ENCODE assay signal across 10 cellular contexts in the genomic region with DNA sequence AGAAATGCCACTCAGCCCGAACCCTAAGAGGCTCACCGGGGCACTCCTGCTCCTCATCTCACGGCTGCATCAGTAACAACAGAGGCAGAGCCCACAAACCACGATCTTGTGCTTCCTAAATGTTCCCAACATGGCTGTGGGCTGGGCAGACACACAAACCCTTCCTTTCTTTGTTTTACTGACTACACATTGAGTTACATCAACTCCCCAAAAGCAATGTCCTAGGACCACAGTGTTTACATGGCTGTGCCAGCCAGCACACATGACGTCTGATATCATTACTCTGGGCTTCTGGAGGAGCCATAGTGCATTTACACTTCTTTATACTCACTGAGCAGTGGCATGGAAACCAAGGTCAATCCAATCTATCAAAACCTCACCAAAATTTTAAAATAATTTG.
A peak's percentile ranks its signal among the peaks of the same experiment; 100 is the strongest.
DNase-seq lines count a peak whose midpoint lies in the region; ATAC-seq and TF ChIP-seq lines count a peak whose summit lies in the region.
"Had no signal": no experiment of that assay in that cellular context is flagged by ENCODE, and none has a peak within 500 bp of the region (broad histone marks: within the 10 kb centered on the region; RNA-seq: fewer than 3 reads in every experiment).

No MANE protein-coding gene starts in this region.

- TF ChIP-seq POLR2A in IMR-90 (IDR thresholded peaks at IDR 0.05; ENCODE audit: low read depth, low read length) (no peak), testis (IDR thresholded peaks at IDR 0.05) (no peak)

- H3K9me3 ChIP-seq in IMR-90 (ENCODE audit: control insufficient read depth, insufficient read depth, low read length) (no peaks in the 10 kb centered on the region), mesenchymal stem cell (ENCODE audit: control insufficient read depth, low read length) (no peaks in the 10 kb centered on the region), testis (no peaks in the 10 kb centered on the region)

- H3K27ac ChIP-seq in IMR-90 (ENCODE audit: insufficient read depth, low read length), result peak overlapping the region; percentile 71; the same call in 1 of the 2 replicates
- H3K27ac ChIP-seq in coronary artery, result peak overlapping the region; percentile 73 to 91
- no peak overlapping the region for H3K27ac ChIP-seq in mesenchymal stem cell (ENCODE audit: low read length, poor library complexity, severe bottlenecking)
- peak overlapping the region; percentile 71 to 75 for H3K27ac ChIP-seq in testis
- H3K27ac ChIP-seq: VCaP had no signal

- H3K23ac ChIP-seq in IMR-90 (ENCODE audit: low read depth, low read length) (peak overlapping the region; percentile 19), mesenchymal stem cell (ENCODE audit: low read length in 2 of 2) (no peak overlapping the region)

- H3K36me3 ChIP-seq in IMR-90 (ENCODE audit: control insufficient read depth, insufficient read depth, low read length), result peaks cover 9% of the 10 kb centered on the region
- peaks cover 0 to 5% of the 10 kb centered on the region in 2 experiments for H3K36me3 ChIP-seq in mesenchymal stem cell (ENCODE audit: control insufficient read depth in 1 of 2, insufficient read depth in 2 of 2, low read depth in 1 of 2, low read length in 2 of 2)
- no peaks in the 10 kb centered on the region for H3K36me3 ChIP-seq in testis (ENCODE audit: low read depth, missing control alignments)

- H3K18ac ChIP-seq in IMR-90 (ENCODE audit: low read depth, low read length) (peak overlapping the region; percentile 5), mesenchymal stem cell (ENCODE audit: low read depth in 1 of 2, low read length in 2 of 2) (peak overlapping the region; percentile 2 to 81)

- POLR2A ChIA-PET in IMR-90 (lab: Charles Lee; ENCODE audit: unreplicated experiment), result no interaction called here
- POLR2A ChIA-PET in activated CD4-positive, alpha-beta T cell treated with anti-CD3 and anti-CD28 coated beads, Interleukin-2, amount 10 ng/mL, durations not matched to agents 7 days and 5 days (lab: Charles Lee), result no interaction called here

- dilution Hi-C loops in IMR-90 (cut with HindIII; ENCODE audit: low sequenced_read_pairs, unreplicated experiment), result no loop called here

- peak overlapping the region; percentile 14 for H4K5ac ChIP-seq in IMR-90 (ENCODE audit: low read depth, low read length)

- H3K56ac ChIP-seq in IMR-90 (ENCODE audit: extremely low read depth, insufficient read depth, low read length), result peak overlapping the region; percentile 0; the same call in 1 of the 2 replicates

- in situ Hi-C loops in IMR-90 (cut with MboI; ENCODE audit: low sequenced_read_pairs), result no loop called here

- H3K9me1 ChIP-seq in IMR-90 (ENCODE audit: insufficient read depth, low read length), result peaks cover 26% of the 10 kb centered on the region

- H3K9me3 Mint-ChIP-seq in activated CD4-positive, alpha-beta T cell treated with anti-CD3 and anti-CD28 coated beads, Interleukin-2, amount 10 ng/mL, durations not matched to agents 7 days and 5 days, result no peaks in the 10 kb centered on the region

- H2BK15ac ChIP-seq in IMR-90 (ENCODE audit: low read depth, low read length) (0 out of 3 replicates have a peak overlapping the region, but pooled peaks have one; percentile 22), mesenchymal stem cell (ENCODE audit: low read depth, poor library complexity, severe bottlenecking) (no peak overlapping the region)

- intact Hi-C loops in IMR-90 (cut with micrococcal nuclease) (loop anchor here (5.0 kb wide), 2 partner anchors 100 to 420 kb away; a partner anchor contains a TSS), testis (cut with DNase I; ENCODE audit: low total_unique reads) (loop anchor here (10.0 kb wide), 1 partner anchor 88 kb away; no protein-coding TSS in a partner anchor)

- H3K27me3 ChIP-seq in IMR-90 (ENCODE audit: control insufficient read depth, insufficient read depth, low read length) (no peaks in the 10 kb centered on the region), mesenchymal stem cell (ENCODE audit: control insufficient read depth in 1 of 2, insufficient read depth in 1 of 2, low read length in 2 of 2) (no peaks in the 10 kb centered on the region), testis (no peaks in the 10 kb centered on the region)

- peak overlapping the region in 1 of 2 experiments; percentile 87 for H2BK12ac ChIP-seq in mesenchymal stem cell (ENCODE audit: low read length in 2 of 2)

- H3K4me3 ChIP-seq in IMR-90 (ENCODE audit: insufficient read depth, low read depth, low read length), result no peak overlapping the region
- peak overlapping the region; percentile 45 for H3K4me3 ChIP-seq in coronary artery
- H3K4me3 ChIP-seq in mesenchymal stem cell (ENCODE audit: insufficient read depth in 1 of 2, low read depth in 1 of 2, low read length in 2 of 2), result peak overlapping the region in 1 of 2 experiments; percentile 21
- H3K4me3 ChIP-seq in testis, result no peak overlapping the region

- peak overlapping the region; percentile 76 for H2BK5ac ChIP-seq in IMR-90 (ENCODE audit: low read depth, low read length, poor library complexity, severe bottlenecking)
- H2BK5ac ChIP-seq in mesenchymal stem cell (ENCODE audit: low read depth, low read length, poor library complexity, severe bottlenecking), result no peak overlapping the region

- H4K91ac ChIP-seq in IMR-90 (ENCODE audit: insufficient read depth, low read depth, low read length) (peak overlapping the region; percentile 71), mesenchymal stem cell (ENCODE audit: low read length) (peak overlapping the region; percentile 1)

- no peaks in the 10 kb centered on the region for H3K4me1 Mint-ChIP-seq in activated CD4-positive, alpha-beta T cell treated with anti-CD3 and anti-CD28 coated beads, Interleukin-2, amount 10 ng/mL, durations not matched to agents 7 days and 5 days

- H3K9ac ChIP-seq in IMR-90 (ENCODE audit: low read depth, low read length) (peak overlapping the region; percentile 15; the same call in 1 of the 2 replicates), mesenchymal stem cell (ENCODE audit: low read length) (peak overlapping the region; percentile 82)

- peak overlapping the region; percentile 7 to 70; a peak in 3 of 4 replicates for H4K8ac ChIP-seq in IMR-90 (ENCODE audit: low read depth in 2 of 2, low read length in 2 of 2)
- no peak overlapping the region for H4K8ac ChIP-seq in mesenchymal stem cell (ENCODE audit: low read length)

- H3K4me2 ChIP-seq in IMR-90 (ENCODE audit: low read depth, low read length) (peak overlapping the region; percentile 54), mesenchymal stem cell (ENCODE audit: low read length, poor library complexity, severe bottlenecking) (no peak overlapping the region)

- H3K4me3 Mint-ChIP-seq in activated CD4-positive, alpha-beta T cell treated with anti-CD3 and anti-CD28 coated beads, Interleukin-2, amount 10 ng/mL, durations not matched to agents 7 days and 5 days, result no peak overlapping the region

- H2BK120ac ChIP-seq in IMR-90 (ENCODE audit: low read depth, low read length), result peak overlapping the region; percentile 58
- H2BK120ac ChIP-seq in mesenchymal stem cell (ENCODE audit: low read depth, low read length), result no peak overlapping the region

- BruUV-seq in IMR-90 (replicated peaks; lab: Mats Ljungman, UMichigan), result no TSS peak

- H3K4me1 ChIP-seq in IMR-90 (ENCODE audit: control insufficient read depth, insufficient read depth, low read length), result peaks cover 30% of the 10 kb centered on the region
- H3K4me1 ChIP-seq in mesenchymal stem cell (ENCODE audit: control insufficient read depth, insufficient read depth, low read depth, low read length), result peaks cover 13% of the 10 kb centered on the region
- H3K4me1 ChIP-seq in testis, result peaks cover 15% of the 10 kb centered on the region

- CTCF ChIA-PET in IMR-90 (lab: Yijun Ruan, JAX), result interaction anchor here (0.7 kb wide), 1 partner anchor 20 kb away, joined by 3 read pairs; no protein-coding TSS in a partner anchor
- CTCF ChIA-PET in activated CD4-positive, alpha-beta T cell treated with anti-CD3 and anti-CD28 coated beads, Interleukin-2, amount 10 ng/mL, durations not matched to agents 7 days and 5 days (lab: Charles Lee), result no interaction called here

- no peak overlapping the region for H3K27ac Mint-ChIP-seq in activated CD4-positive, alpha-beta T cell treated with anti-CD3 and anti-CD28 coated beads, Interleukin-2, amount 10 ng/mL, durations not matched to agents 7 days and 5 days

- no peaks in the 10 kb centered on the region for H3K27me3 Mint-ChIP-seq in activated CD4-positive, alpha-beta T cell treated with anti-CD3 and anti-CD28 coated beads, Interleukin-2, amount 10 ng/mL, durations not matched to agents 7 days and 5 days

- peak overlapping the region; percentile 63 for H3K14ac ChIP-seq in IMR-90 (replicated peaks; ENCODE audit: low read depth, low read length)
- no peak overlapping the region for H3K14ac ChIP-seq in mesenchymal stem cell (ENCODE audit: low read length in 2 of 2)

- no peaks in the 10 kb centered on the region for H3K36me3 Mint-ChIP-seq in activated CD4-positive, alpha-beta T cell treated with anti-CD3 and anti-CD28 coated beads, Interleukin-2, amount 10 ng/mL, durations not matched to agents 7 days and 5 days (ENCODE audit: low read depth)

- peaks cover 26% of the 10 kb centered on the region; the same call in 1 of the 2 replicates for H4K20me1 ChIP-seq in IMR-90 (ENCODE audit: insufficient read depth, low read length)

- no peak for TF ChIP-seq CTCF in IMR-90 (conservative IDR thresholded peaks at IDR 0.05; ENCODE audit: low read depth, low read length)
- TF ChIP-seq CTCF in coronary artery (IDR thresholded peaks at IDR 0.05), result no peak
- TF ChIP-seq CTCF in testis (IDR thresholded peaks at IDR 0.05), result no peak

- H2BK20ac ChIP-seq in IMR-90 (ENCODE audit: low read depth, low read length), result peak overlapping the region; percentile 76

- TF ChIP-seq RAD21 in IMR-90 (IDR thresholded peaks at IDR 0.05; ENCODE audit: low read length), result no peak

- H2AK5ac ChIP-seq in IMR-90 (ENCODE audit: low read depth, low read length) (peak overlapping the region; percentile 60), mesenchymal stem cell (ENCODE audit: low read length, severe bottlenecking) (peak overlapping the region; percentile 2)

- peak overlapping the region; percentile 48 for H2AFZ ChIP-seq in IMR-90 (replicated peaks; ENCODE audit: low read length, poor library complexity)
- no peak overlapping the region for H2AFZ ChIP-seq in mesenchymal stem cell (ENCODE audit: low read depth, low read length)

- H2AK9ac ChIP-seq in IMR-90 (replicated peaks; ENCODE audit: low read depth, low read length, poor library complexity), result peak overlapping the region; percentile 42

- WGBS in IMR-90 (ENCODE audit: extremely low coverage in 2 of 2, insufficient read length in 1 of 2), 2 experiments, result 50% methylated on average over 2 of the region's 5 CpGs; no CpG with 5 or more reads in 1 of the 2 experiments
- WGBS in mesenchymal stem cell, result 73% methylated on average over 5 of the region's 5 CpGs
- 63 to 66% methylated on average over 4 to 5 of the region's 5 CpGs for WGBS in testis, 2 donors

- DNase-seq in IMR-90, result peak; percentile 88
- DNase-seq in coronary artery (ENCODE audit: low spot score), result no peak
- DNase-seq in mesenchymal stem cell, result peak; percentile 87
- DNase-seq in testis, result no peak
- DNase-seq in CD1c-positive myeloid dendritic cell (ENCODE audit: extremely low spot score), result no peak
- DNase-seq in left lobe of liver (ENCODE audit: low spot score), result no peak
- DNase-seq in activated CD4-positive, alpha-beta T cell treated with anti-CD3 and anti-CD28 coated beads, Interleukin-2, amount 10 ng/mL, durations not matched to agents 7 days and 5 days, result no peak
- DNase-seq in NCI-H524 (lab: John Stamatoyannopoulos, UW), result no peak
- DNase-seq: NCI-H2107 had no signal

- peaks cover 44 to 81% of the 10 kb centered on the region in 2 experiments for H3K79me1 ChIP-seq in IMR-90 (ENCODE audit: low read depth in 1 of 2, low read length in 2 of 2)
- peaks cover 15% of the 10 kb centered on the region for H3K79me1 ChIP-seq in mesenchymal stem cell (replicated peaks; ENCODE audit: low read length, poor library complexity, severe bottlenecking)

- peak; percentile 45 for ATAC-seq in IMR-90 (ENCODE audit: low read depth)
- ATAC-seq in left lobe of liver, result no peak

- H3K4ac ChIP-seq in IMR-90 (ENCODE audit: low read depth, low read length) (peak overlapping the region; percentile 81), mesenchymal stem cell (ENCODE audit: low read depth in 1 of 2, low read length in 2 of 2) (peak overlapping the region in 1 of 2 experiments; percentile 81)

Comparison
In these comparisons a context has a peak if more than half of its experiments do, and no peak if none do; other contexts are left out.
1. DNase-seq: peak in IMR-90 (single experiment) and mesenchymal stem cell (single experiment); none in coronary artery (single experiment), testis (single experiment), CD1c-positive myeloid dendritic cell (single experiment), left lobe of liver (single experiment), activated CD4-positive, alpha-beta T cell treated with anti-CD3 and anti-CD28 coated beads, Interleukin-2, amount 10 ng/mL, durations not matched to agents 7 days and 5 days (single experiment) and NCI-H524 (0 of 2).